In genomic region chr12:131082795-131083194, GRCh38 we compare ENCODE assay signal across 19 cellular contexts.
"Had no signal": no experiment of that assay in that cellular context is flagged by ENCODE, and none has a peak within 500 bp of the region (broad histone marks: within the 10 kb centered on the region; RNA-seq: fewer than 3 reads in every experiment).

No MANE protein-coding gene starts in this region.

- ATAC-seq: heart right ventricle; naive thymus-derived CD4-positive, alpha-beta T cell; pancreas; right cardiac atrium; stimulated activated naive CD8-positive, alpha-beta T cell treated with anti-CD3 and anti-CD28 coated beads, Interleukin-15, amount 100 ng/mL, for 72 hours had no signal

- H3K36me3 Mint-ChIP-seq: activated CD4-positive, alpha-beta memory T cell treated with anti-CD3 and anti-CD28 coated beads for 36 hours; activated naive CD8-positive, alpha-beta T cell; naive thymus-derived CD4-positive, alpha-beta T cell had no signal

- H3K4me3 Mint-ChIP-seq: activated CD4-positive, alpha-beta memory T cell treated with anti-CD3 and anti-CD28 coated beads for 36 hours; activated naive CD8-positive, alpha-beta T cell; central memory CD8-positive, alpha-beta T cell; naive thymus-derived CD4-positive, alpha-beta T cell; stimulated activated naive CD8-positive, alpha-beta T cell treated with anti-CD3 and anti-CD28 coated beads, Interleukin-15, amount 100 ng/mL, for 72 hours had no signal

- H3K27me3 ChIP-seq: adrenal gland, heart right ventricle, pancreas, tibial artery, vagina had no signal

- H3K4me3 ChIP-seq: adrenal gland, heart right ventricle, lung, pancreas, tibial artery, vagina had no signal

- H3K4me1 ChIP-seq: adrenal gland, pancreas, tibial artery, vagina had no signal

- H3K27ac Mint-ChIP-seq: activated CD4-positive, alpha-beta memory T cell treated with anti-CD3 and anti-CD28 coated beads for 36 hours; activated naive CD8-positive, alpha-beta T cell; naive thymus-derived CD4-positive, alpha-beta T cell; stimulated activated naive CD8-positive, alpha-beta T cell treated with anti-CD3 and anti-CD28 coated beads, Interleukin-15, amount 100 ng/mL, for 72 hours had no signal

- DNase-seq: activated CD4-positive, alpha-beta memory T cell treated with anti-CD3 and anti-CD28 coated beads for 36 hours; activated CD4-positive, alpha-beta T cell treated with anti-CD3 and anti-CD28 coated beads for 48 hours; activated naive CD4-positive, alpha-beta T cell; activated T-cell treated with anti-CD3 and anti-CD28 coated beads for 4 hours; heart right ventricle; kidney; pancreas; stimulated activated CD4-positive, alpha-beta T cell treated with anti-CD3 and anti-CD28 coated beads, Interleukin-12 subunit alpha, Interleukin-12 subunit beta, amount 100 ng/mL, for 4 hours; stimulated activated CD4-positive, alpha-beta T cell treated with anti-CD3 and anti-CD28 coated beads, Interleukin-4, amount 100 ng/mL, for 4 hours; tibial artery had no signal

- H3K9me3 Mint-ChIP-seq: activated CD4-positive, alpha-beta memory T cell treated with anti-CD3 and anti-CD28 coated beads for 36 hours; central memory CD8-positive, alpha-beta T cell; stimulated activated naive CD8-positive, alpha-beta T cell treated with anti-CD3 and anti-CD28 coated beads, Interleukin-15, amount 100 ng/mL, for 72 hours had no signal

- H3K27me3 Mint-ChIP-seq: activated naive CD8-positive, alpha-beta T cell had no signal

- H3K27ac ChIP-seq: adrenal gland, epithelial cell of prostate, heart right ventricle, pancreas, tibial artery, vagina had no signal

- H3K9me3 ChIP-seq: adrenal gland, pancreas, tibial artery, vagina had no signal

- H3K4me1 Mint-ChIP-seq: central memory CD8-positive, alpha-beta T cell; naive thymus-derived CD4-positive, alpha-beta T cell; stimulated activated naive CD8-positive, alpha-beta T cell treated with anti-CD3 and anti-CD28 coated beads, Interleukin-15, amount 100 ng/mL, for 72 hours had no signal

- H3K36me3 ChIP-seq: adrenal gland, pancreas had no signal
